ENCODE assay signal across 8 cellular contexts in genomic region chrX:39755152-39756032, GRCh38.
DNase-seq lines count a peak whose midpoint lies in the region; ATAC-seq lines count a peak whose summit lies in the region.

No MANE protein-coding gene starts in this region.

- intact Hi-C loops in head of caudate nucleus (cut with DNase I) = no loop called here

- ATAC-seq in activated T-cell treated with anti-CD3 and anti-CD28 coated beads, Interleukin-2, amount 50 U/mL, for 72 hours (replicated peaks in 1 of 2) = no peak
- ATAC-seq in GM21786 (IDR thresholded peaks at IDR 0.05; ENCODE audit: unreplicated experiment) = no peak

- no peak overlapping the region for H3K4me3 Mint-ChIP-seq in activated T-cell treated with anti-CD3 and anti-CD28 coated beads, Interleukin-2, amount 50 U/mL, for 72 hours

- H3K27ac Mint-ChIP-seq in activated T-cell treated with anti-CD3 and anti-CD28 coated beads, Interleukin-2, amount 50 U/mL, for 72 hours = no peak overlapping the region

- peaks cover 0 to 2% of the 10 kb centered on the region in 2 donors for H3K36me3 Mint-ChIP-seq in activated T-cell treated with anti-CD3 and anti-CD28 coated beads, Interleukin-2, amount 50 U/mL, for 72 hours (ENCODE audit: insufficient read depth in 2 of 2)

- peak; percentile 95 for DNase-seq in HT1080 (ENCODE audit: low read depth)
- DNase-seq in SW 1271 (lab: John Stamatoyannopoulos, UW) = peak; percentile 50 to 66
- DNase-seq in head of caudate nucleus = peak in 27 of 42 donors; percentile 7 to 78 (median 44)
- peak; percentile 71 for DNase-seq in retina
- DNase-seq in NCI-H1048 (lab: John Stamatoyannopoulos, UW) = no peak
- DNase-seq in activated T-cell treated with anti-CD3 and anti-CD28 coated beads, Interleukin-2, amount 50 U/mL, for 72 hours = no peak
- DNase-seq in KG1 (lab: John Stamatoyannopoulos, UW) = no peak

- no peaks in the 10 kb centered on the region for H3K27me3 Mint-ChIP-seq in activated T-cell treated with anti-CD3 and anti-CD28 coated beads, Interleukin-2, amount 50 U/mL, for 72 hours (ENCODE audit: low read depth)

- peaks cover 0 to 1% of the 10 kb centered on the region in 2 donors for H3K9me3 Mint-ChIP-seq in activated T-cell treated with anti-CD3 and anti-CD28 coated beads, Interleukin-2, amount 50 U/mL, for 72 hours

- peaks cover 21% of the 10 kb centered on the region for H3K4me1 Mint-ChIP-seq in activated T-cell treated with anti-CD3 and anti-CD28 coated beads, Interleukin-2, amount 50 U/mL, for 72 hours (ENCODE audit: low read depth)

Comparison
In these comparisons a context has a peak if more than half of its experiments do, and no peak if none do; other contexts are left out.
1. DNase-seq: peak in HT1080 (single experiment), SW 1271 (2 of 2), head of caudate nucleus (27 of 42) and retina (single experiment); none in NCI-H1048 (single experiment), activated T-cell treated with anti-CD3 and anti-CD28 coated beads, Interleukin-2, amount 50 U/mL, for 72 hours (0 of 2) and KG1 (single experiment).